ENCODE assay signal across 30 cellular contexts in the genomic region with DNA sequence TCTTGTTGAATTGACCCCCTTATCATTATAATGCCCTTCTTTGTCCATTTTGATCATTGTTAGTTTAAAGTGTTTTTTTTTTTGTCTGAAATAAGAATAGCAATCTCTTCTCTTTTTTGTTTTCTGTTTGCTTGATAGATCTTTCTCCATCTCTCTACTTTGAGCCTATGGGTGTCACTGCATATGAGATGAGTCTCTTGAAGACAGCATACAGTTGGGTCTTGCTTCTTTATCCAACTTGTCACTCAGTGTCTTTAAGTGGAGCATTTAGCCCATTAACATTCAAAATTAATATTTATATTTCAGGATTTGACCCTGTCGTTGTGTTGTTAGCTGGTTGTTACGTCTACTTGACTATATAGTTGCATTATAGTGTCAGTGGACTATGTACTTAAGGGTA.
DNase-seq lines count a peak whose midpoint lies in the region; TF ChIP-seq lines count a peak whose summit lies in the region.
"Had no signal": no experiment of that assay in that cellular context is flagged by ENCODE, and none has a peak within 500 bp of the region (broad histone marks: within the 10 kb centered on the region; RNA-seq: fewer than 3 reads in every experiment).

No MANE protein-coding gene starts in this region.

- no peaks in the 10 kb centered on the region for H3K36me3 ChIP-seq in HEK293 (ENCODE audit: control insufficient read depth in 2 of 2, insufficient read depth in 1 of 2, low read length in 2 of 2)
- H3K36me3 ChIP-seq: BE2C; BLaER1; BLaER1 treated with 17β-estradiol and CSF1 and Interleukin-3, amounts not matched to agents 10 nM and 100 nM had no signal

- H3K9me3 ChIP-seq in HEK293 (ENCODE audit: control insufficient read depth, insufficient read depth, low read depth, low read length), result no peaks in the 10 kb centered on the region
- H3K9me3 ChIP-seq: BE2C, Caco-2 had no signal

- H3K4me1 Mint-ChIP-seq in activated naive CD4-positive, alpha-beta T cell treated with anti-CD3 and anti-CD28 coated beads, Interleukin-2, amount 10 ng/mL, durations not matched to agents 7 days and 5 days, result no peaks in the 10 kb centered on the region
- H3K4me1 Mint-ChIP-seq: B cell; CD14-positive monocyte; CD4-positive, alpha-beta memory T cell; CD4-positive, CD25-positive, alpha-beta regulatory T cell; CD8-positive, alpha-beta memory T cell had no signal

- H3K27me3 Mint-ChIP-seq in activated naive CD4-positive, alpha-beta T cell treated with anti-CD3 and anti-CD28 coated beads, Interleukin-2, amount 10 ng/mL, durations not matched to agents 7 days and 5 days, result no peaks in the 10 kb centered on the region
- H3K27me3 Mint-ChIP-seq: CD4-positive, alpha-beta T cell had no signal

- H3K36me3 Mint-ChIP-seq in activated naive CD4-positive, alpha-beta T cell treated with anti-CD3 and anti-CD28 coated beads, Interleukin-2, amount 10 ng/mL, durations not matched to agents 7 days and 5 days, result no peaks in the 10 kb centered on the region
- H3K36me3 Mint-ChIP-seq: CD14-positive monocyte; CD4-positive, alpha-beta memory T cell; CD4-positive, CD25-positive, alpha-beta regulatory T cell; CD8-positive, alpha-beta T cell had no signal

- H3K9me3 Mint-ChIP-seq in activated naive CD4-positive, alpha-beta T cell treated with anti-CD3 and anti-CD28 coated beads, Interleukin-2, amount 10 ng/mL, durations not matched to agents 7 days and 5 days, result peaks cover 12% of the 10 kb centered on the region

- TF ChIP-seq CTCF in HEK293 (tag by site-specific recombination; IDR thresholded peaks at IDR 0.05), result no peak

- no peak overlapping the region for H3K4me3 ChIP-seq in HEK293 (ENCODE audit: low read depth, low read length)
- H3K4me3 ChIP-seq: A549; BLaER1; BLaER1 treated with 17β-estradiol and CSF1 and Interleukin-3, amounts not matched to agents 10 nM and 100 nM had no signal

- no peak overlapping the region for H3K27ac ChIP-seq in HEK293 (ENCODE audit: extremely low read depth, low read depth, low read length)
- H3K27ac ChIP-seq: 22Rv1; A549; BLaER1; BLaER1 treated with 17β-estradiol and CSF1 and Interleukin-3, amounts not matched to agents 10 nM and 100 nM; C4-2B had no signal

- no peaks in the 10 kb centered on the region for H3K4me1 ChIP-seq in HEK293 (ENCODE audit: control insufficient read depth, insufficient read depth, low read length)
- H3K4me1 ChIP-seq: A549; BE2C; BLaER1; BLaER1 treated with 17β-estradiol and CSF1 and Interleukin-3, amounts not matched to agents 10 nM and 100 nM; Caco-2 had no signal

- no peak overlapping the region for H3K4me3 Mint-ChIP-seq in activated naive CD4-positive, alpha-beta T cell treated with anti-CD3 and anti-CD28 coated beads, Interleukin-2, amount 10 ng/mL, durations not matched to agents 7 days and 5 days
- H3K4me3 Mint-ChIP-seq: B cell; CD14-positive monocyte; CD4-positive, alpha-beta memory T cell; CD4-positive, alpha-beta T cell; CD4-positive, CD25-positive, alpha-beta regulatory T cell; CD8-positive, alpha-beta memory T cell; CD8-positive, alpha-beta T cell had no signal

- DNase-seq in activated naive CD4-positive, alpha-beta T cell treated with anti-CD3 and anti-CD28 coated beads, Interleukin-2, amount 10 ng/mL, durations not matched to agents 7 days and 5 days, result no peak
- DNase-seq in activated naive CD4-positive, alpha-beta T cell (lab: John Stamatoyannopoulos, UW), result no peak
- no peak for DNase-seq in NCI-H2196 treated with DMSO at 0.1 percent for 48 hours (lab: John Stamatoyannopoulos, UW; ENCODE audit: unreplicated experiment)
- DNase-seq: 8988T; ACHN; AML-193; BE2C; C1 segment of cervical spinal cord; Caco-2; Calu3; CD4-positive, alpha-beta memory T cell; CD4-positive, alpha-beta T cell; CD4-positive, CD25-positive, alpha-beta regulatory T cell; CD8-positive, alpha-beta memory T cell; CD8-positive, alpha-beta T cell; COR-L47; DMS 273 treated with DMSO at 0.1 percent for 48 hours; DMS153; DMS53; DMS79; DMS79 treated with DMSO at 0.1 percent for 48 hours; DND-41 had no signal

- peak overlapping the region; percentile 11 for H3K27ac Mint-ChIP-seq in activated naive CD4-positive, alpha-beta T cell treated with anti-CD3 and anti-CD28 coated beads, Interleukin-2, amount 10 ng/mL, durations not matched to agents 7 days and 5 days
- H3K27ac Mint-ChIP-seq: B cell; CD14-positive monocyte; CD4-positive, alpha-beta memory T cell; CD4-positive, alpha-beta T cell; CD4-positive, CD25-positive, alpha-beta regulatory T cell; CD8-positive, alpha-beta memory T cell; CD8-positive, alpha-beta T cell had no signal

- POLR2A ChIA-PET in HEK293 (lab: Yijun Ruan, JAX), result no interaction called here

- CTCF ChIA-PET in activated naive CD4-positive, alpha-beta T cell treated with anti-CD3 and anti-CD28 coated beads, Interleukin-2, amount 10 ng/mL, durations not matched to agents 7 days and 5 days (lab: Charles Lee), result no interaction called here
- CTCF ChIA-PET in HEK293 (lab: Yijun Ruan, JAX), result interaction anchor here (0.6 kb wide), 1 partner anchor 1030 kb away, joined by 3 read pairs; no protein-coding TSS in a partner anchor

TF ChIP-seq in HEK293, 187 proteins besides CTCF, POLR2A, EP300 and RAD21:
- TF ChIP-seq ZNF776 (tag by site-specific recombination; IDR thresholded peaks at IDR 0.05; ENCODE audit: borderline replicate concordance), result no peak
- TF ChIP-seq ZNF529 (tag by site-specific recombination; IDR thresholded peaks at IDR 0.05; ENCODE audit: insufficient replicate concordance), result peak; percentile 56
- TF ChIP-seq SETDB1 (IDR thresholded peaks at IDR 0.05; ENCODE audit: insufficient read length, low read length), result peak; percentile 65
